In the genomic region with DNA sequence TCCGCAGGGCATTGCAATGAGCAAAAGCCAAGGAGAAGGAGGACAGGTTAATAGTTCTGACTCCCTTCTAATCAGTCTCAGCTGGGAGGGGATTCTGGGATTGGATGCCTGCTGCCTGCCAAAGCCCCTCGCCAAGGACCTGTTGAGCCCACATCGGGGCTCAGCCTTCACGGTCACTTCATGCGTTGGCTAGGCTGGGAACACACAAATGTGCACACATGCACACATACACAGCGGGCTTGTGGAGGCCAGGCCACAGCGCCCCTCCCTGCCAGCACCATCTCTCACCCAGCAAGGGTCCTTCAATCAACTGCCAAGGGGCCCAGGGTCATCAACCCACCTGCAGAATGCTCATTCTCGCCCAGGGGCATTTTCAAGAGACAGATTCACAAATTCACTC, we compare ENCODE assay signal across 13 cellular contexts.
DNase-seq lines count a peak whose midpoint lies in the region; ATAC-seq and TF ChIP-seq lines count a peak whose summit lies in the region.
"Had no signal": no experiment of that assay in that cellular context is flagged by ENCODE, and none has a peak within 500 bp of the region (broad histone marks: within the 10 kb centered on the region; RNA-seq: fewer than 3 reads in every experiment).

No MANE protein-coding gene starts in this region.

- no peak overlapping the region for H2BK20ac ChIP-seq in H9 (ENCODE audit: low read depth, low read length, poor library complexity, severe bottlenecking)

- no peak overlapping the region for H2BK15ac ChIP-seq in H9 (ENCODE audit: low read depth, low read length)

- H3K4me1 ChIP-seq in H9 (ENCODE audit: insufficient read depth, low read length) (no peaks in the 10 kb centered on the region; the same call in 1 of the 2 replicates), HEK293 (ENCODE audit: control insufficient read depth, insufficient read depth, low read length) (no peaks in the 10 kb centered on the region)
- H3K4me1 ChIP-seq: A549 had no signal

- no peaks in the 10 kb centered on the region for H3K79me2 ChIP-seq in H9 (ENCODE audit: insufficient read depth, low read length)

- H3K27ac ChIP-seq in H9 (ENCODE audit: insufficient read length, low read depth, low read length) (no peak overlapping the region), HEK293 (ENCODE audit: extremely low read depth, low read depth, low read length) (no peak overlapping the region)
- H3K27ac ChIP-seq: A549, BLaER1, GM23248 had no signal

- H3K9me3 Mint-ChIP-seq in H9, result peaks cover 26 to 28% of the 10 kb centered on the region in 2 experiments

- TF ChIP-seq CTCF in H9 (conservative IDR thresholded peaks at IDR 0.05) (no peak), HEK293 (tag by site-specific recombination; IDR thresholded peaks at IDR 0.05) (no peak)

- DNase-seq in H9 (peak; percentile 12), ecto neural progenitor cell (ENCODE audit: low spot score) (peak; percentile 38), posterior vena cava (ENCODE audit: low spot score) (peak; percentile 46), dedifferentiated amniotic fluid mesenchymal stem cell (ENCODE audit: extremely low spot score) (no peak), NCI-H774 (lab: John Stamatoyannopoulos, UW) (no peak), NCI-H1417 (lab: John Stamatoyannopoulos, UW) (no peak)
- DNase-seq: AML-193; CD8-positive, alpha-beta memory T cell; GM23248 had no signal

- H4K20me1 ChIP-seq in H9 (ENCODE audit: control insufficient read depth, insufficient read depth, insufficient read length), result no peaks in the 10 kb centered on the region
- H4K20me1 ChIP-seq: BLaER1 had no signal

- WGBS in H9 (ENCODE audit: extremely low coverage, insufficient read length, low lambda C conversion rate), result no CpG with 5 or more reads among the region's 8 CpGs

- no peak overlapping the region for H4K91ac ChIP-seq in H9 (ENCODE audit: insufficient read length, low read depth, low read length)

- H3K27me3 ChIP-seq in H9 (ENCODE audit: insufficient read depth, low read length), result no peaks in the 10 kb centered on the region
- H3K27me3 ChIP-seq: BLaER1 had no signal

- no peak overlapping the region for H2AK5ac ChIP-seq in H9 (ENCODE audit: insufficient read length, low read length)

- no peak overlapping the region for H2BK120ac ChIP-seq in H9 (ENCODE audit: low read depth, low read length, poor library complexity, severe bottlenecking)

- intact Hi-C loops in posterior vena cava (cut with DNase I), result no loop called here

- H3K4me1 Mint-ChIP-seq in H9, result peaks cover 11 to 17% of the 10 kb centered on the region in 2 experiments

- no peak overlapping the region for H2BK5ac ChIP-seq in H9 (ENCODE audit: insufficient read length, low read length)

- H3K23ac ChIP-seq in H9 (ENCODE audit: insufficient read length, low read depth, low read length), result no peak overlapping the region

- no peak for ATAC-seq in GM18868 (IDR thresholded peaks at IDR 0.05; ENCODE audit: unreplicated experiment)
- ATAC-seq: A549 had no signal

- no peak overlapping the region for H4K8ac ChIP-seq in H9 (replicated peaks; ENCODE audit: insufficient read length, low read depth, low read length)

- H3K9ac ChIP-seq in H9 (ENCODE audit: extremely low read depth, insufficient read length, low read length), result no peak overlapping the region
- H3K9ac ChIP-seq: BLaER1, GM23248 had no signal

- no peak overlapping the region for H2BK12ac ChIP-seq in H9 (ENCODE audit: insufficient read length, low read depth, low read length)

- no peaks in the 10 kb centered on the region for H3K36me3 ChIP-seq in HEK293 (ENCODE audit: control insufficient read depth in 2 of 2, insufficient read depth in 1 of 2, low read length in 2 of 2)

- H3K18ac ChIP-seq in H9 (ENCODE audit: insufficient read length, low read depth, low read length), result no peak overlapping the region

- no peak overlapping the region for H3K4me3 Mint-ChIP-seq in H9
- H3K4me3 Mint-ChIP-seq: CD8-positive, alpha-beta memory T cell had no signal

- H4K5ac ChIP-seq in H9 (ENCODE audit: insufficient read length, low read depth, low read length), result no peak overlapping the region

- CTCF ChIA-PET in HEK293 (lab: Yijun Ruan, JAX), result interaction anchor here (0.8 kb wide), 1 partner anchor 100 kb away, joined by 3 read pairs; no protein-coding TSS in a partner anchor

- no peak overlapping the region for H2AFZ ChIP-seq in H9 (ENCODE audit: low read length)
- H2AFZ ChIP-seq: GM23248 had no signal

- H3T11ph ChIP-seq in H9 (ENCODE audit: low read length), result no peak overlapping the region

- no peak overlapping the region for H3K4me3 ChIP-seq in HEK293 (ENCODE audit: low read depth, low read length)
- H3K4me3 ChIP-seq: A549, GM23248 had no signal

- peaks cover 16% of the 10 kb centered on the region for H3K27me3 Mint-ChIP-seq in H9 (ENCODE audit: low read depth)

- POLR2A ChIA-PET in HEK293 (lab: Yijun Ruan, JAX), result no interaction called here

- H3K36me3 Mint-ChIP-seq in H9 (ENCODE audit: insufficient read depth in 1 of 3, low read depth in 3 of 3), result peaks cover under 1 to 12% (median 11%) of the 10 kb centered on the region in 3 experiments; a peak in 6 of 7 replicates

- H3K56ac ChIP-seq in H9 (ENCODE audit: insufficient read length, low read depth, low read length), result no peak overlapping the region

- H3K4ac ChIP-seq in H9 (ENCODE audit: low read depth, low read length), result no peak overlapping the region

- H3K9me3 ChIP-seq in H9 (ENCODE audit: control insufficient read depth, low read depth, low read length) (peaks cover 11% of the 10 kb centered on the region), HEK293 (ENCODE audit: control insufficient read depth, insufficient read depth, low read depth, low read length) (no peaks in the 10 kb centered on the region)
- H3K9me3 ChIP-seq: A549 had no signal

- H3K79me1 ChIP-seq in H9 (ENCODE audit: insufficient read depth, low read depth, low read length, poor library complexity, severe bottlenecking), result no peaks in the 10 kb centered on the region

- H3K14ac ChIP-seq in H9 (ENCODE audit: insufficient read depth, low read length), result no peak overlapping the region

- no peak overlapping the region for H3K27ac Mint-ChIP-seq in H9
- H3K27ac Mint-ChIP-seq: CD8-positive, alpha-beta memory T cell had no signal

- H3K4me2 ChIP-seq in H9 (ENCODE audit: insufficient read depth, insufficient read length, low read length), result no peak overlapping the region
- H3K4me2 ChIP-seq: A549 had no signal

- no peaks in the 10 kb centered on the region for H3K23me2 ChIP-seq in H9 (ENCODE audit: insufficient read length, low read depth, low read length, poor library complexity, severe bottlenecking)

TF ChIP-seq in HEK293, 187 proteins besides CTCF, POLR2A, EP300 and RAD21 (continues in another document):
- TF ChIP-seq SCRT2 (tag by site-specific recombination; IDR thresholded peaks at IDR 0.05), result 0 out of 2 replicates have a peak, but pooled peaks have one; percentile 23
- TF ChIP-seq, protein P1, sequence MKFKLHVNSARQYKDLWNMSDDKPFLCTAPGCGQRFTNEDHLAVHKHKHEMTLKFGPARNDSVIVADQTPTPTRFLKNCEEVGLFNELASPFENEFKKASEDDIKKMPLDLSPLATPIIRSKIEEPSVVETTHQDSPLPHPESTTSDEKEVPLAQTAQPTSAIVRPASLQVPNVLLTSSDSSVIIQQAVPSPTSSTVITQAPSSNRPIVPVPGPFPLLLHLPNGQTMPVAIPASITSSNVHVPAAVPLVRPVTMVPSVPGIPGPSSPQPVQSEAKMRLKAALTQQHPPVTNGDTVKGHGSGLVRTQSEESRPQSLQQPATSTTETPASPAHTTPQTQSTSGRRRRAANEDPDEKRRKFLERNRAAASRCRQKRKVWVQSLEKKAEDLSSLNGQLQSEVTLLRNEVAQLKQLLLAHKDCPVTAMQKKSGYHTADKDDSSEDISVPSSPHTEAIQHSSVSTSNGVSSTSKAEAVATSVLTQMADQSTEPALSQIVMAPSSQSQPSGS (tag by site-specific recombination; IDR thresholded peaks at IDR 0.05; ENCODE audit: low read depth), result no peak
- no peak for TF ChIP-seq ZNF639 (tag by site-specific recombination; IDR thresholded peaks at IDR 0.05)
- TF ChIP-seq ZBTB11 (tag by site-specific recombination; conservative IDR thresholded peaks at IDR 0.05; ENCODE audit: low read depth), result no peak

Comparison
In these comparisons a context has a peak if more than half of its experiments do, and no peak if none do; other contexts are left out.
1. DNase-seq: peak in H9 (single experiment), ecto neural progenitor cell (single experiment) and posterior vena cava (single experiment); none in dedifferentiated amniotic fluid mesenchymal stem cell (single experiment), NCI-H774 (single experiment) and NCI-H1417 (0 of 3).